ENCODE assay signal across 6 cellular contexts in genomic region chr17:48541036-48541573, GRCh38. TPM values are rescaled to one million over a fixed set of nuclear protein-coding genes. Genes with fewer than 3 reads are reported as not detected.
DNase-seq lines count a peak whose midpoint lies in the region; ATAC-seq, FAIRE-seq and TF ChIP-seq lines count a peak whose summit lies in the region.

No MANE protein-coding gene starts in this region.

- H3K27ac ChIP-seq in fibroblast of lung (ENCODE audit: insufficient read depth, low read length) (peak overlapping the region; percentile 97), small intestine (ENCODE audit: low read depth in 1 of 2, low read length in 1 of 2) (peak overlapping the region; percentile 83 to 85)

- FAIRE-seq in small intestine (lab: Jason Lieb, UNC) = no peak

- no peak overlapping the region for H2AFZ ChIP-seq in fibroblast of lung (ENCODE audit: low read length)

- TF ChIP-seq CTCF in fibroblast of lung (conservative IDR thresholded peaks at IDR 0.05 in 1 of 2, IDR thresholded peaks at IDR 0.05 in 1 of 2; ENCODE audit: low read depth in 1 of 2, low read length in 2 of 2) = no peak

- H3K79me2 ChIP-seq in fibroblast of lung (ENCODE audit: control insufficient read depth, insufficient read depth, low read length) = peaks cover 62% of the 10 kb centered on the region

- H3K4me3 Mint-ChIP-seq in T-helper 17 cell = peak overlapping the region; percentile 96

- peaks cover 18% of the 10 kb centered on the region for H3K27me3 Mint-ChIP-seq in T-helper 17 cell

- H3K36me3 Mint-ChIP-seq in T-helper 17 cell (ENCODE audit: low read depth) = peaks cover 10% of the 10 kb centered on the region

- H3K9ac ChIP-seq in fibroblast of lung (ENCODE audit: insufficient read depth, low read length) = peak overlapping the region; percentile 90

- DNase-seq in T-helper 17 cell (no peak), fibroblast of lung (ENCODE audit: low read depth in 2 of 2) (peak in 1 of 2 donors; percentile 60), small intestine (no peak), C1 segment of cervical spinal cord (lab: John Stamatoyannopoulos, UW) (no peak)

- H3K4me1 Mint-ChIP-seq in T-helper 17 cell = peaks cover 34% of the 10 kb centered on the region

- H3K27ac Mint-ChIP-seq in T-helper 17 cell = peak overlapping the region; percentile 98

- H3K4me2 ChIP-seq in fibroblast of lung (ENCODE audit: extremely low read depth, insufficient read depth, low read length) = peak overlapping the region; percentile 82

- no peaks in the 10 kb centered on the region for H4K20me1 ChIP-seq in fibroblast of lung (ENCODE audit: control insufficient read depth, extremely low read depth, insufficient read depth, low read length)

- H3K36me3 ChIP-seq in fibroblast of lung (ENCODE audit: control insufficient read depth, insufficient read depth, low read length) (peaks cover 8% of the 10 kb centered on the region), small intestine (ENCODE audit: control insufficient read depth in 2 of 2, insufficient read depth in 2 of 2, low read length in 2 of 2) (no peaks in the 10 kb centered on the region)

- no peaks in the 10 kb centered on the region for H3K9me3 ChIP-seq in T-helper 17 cell (ENCODE audit: control insufficient read depth, low read length, poor library complexity, severe bottlenecking)
- H3K9me3 ChIP-seq in fibroblast of lung (ENCODE audit: control insufficient read depth, insufficient read depth, low read depth, low read length) = no peaks in the 10 kb centered on the region
- H3K9me3 ChIP-seq in small intestine (ENCODE audit: control insufficient read depth, low read depth) = no peaks in the 10 kb centered on the region

- H3K4me3 ChIP-seq in fibroblast of lung (replicated peaks in 1 of 4; ENCODE audit: control extremely low read depth in 1 of 4, insufficient read depth in 1 of 4, low read depth in 3 of 4, low read length in 4 of 4) (peak overlapping the region; percentile 34 to 99 (median 90)), small intestine (ENCODE audit: low read depth in 1 of 2, low read length in 2 of 2) (peak overlapping the region; percentile 42 to 45)

- no peak for ATAC-seq in T-helper 17 cell
- no peak for ATAC-seq in GM19463 (IDR thresholded peaks at IDR 0.05; ENCODE audit: unreplicated experiment)
- no peak for ATAC-seq in esophagus mucosa

- 30 to 46% (median 37%) methylated on average over 12 of the region's 12 CpGs for WGBS in small intestine, 3 donors

- H3K27me3 ChIP-seq in fibroblast of lung (ENCODE audit: control insufficient read depth, insufficient read depth, low read length) (no peaks in the 10 kb centered on the region), small intestine (ENCODE audit: control insufficient read depth in 2 of 2, insufficient read depth in 2 of 2, low read length in 2 of 2) (no peaks in the 10 kb centered on the region)

- H3K4me1 ChIP-seq in fibroblast of lung (ENCODE audit: control insufficient read depth, extremely low read depth, insufficient read depth, low read length) = peaks cover 33% of the 10 kb centered on the region
- H3K4me1 ChIP-seq in small intestine (ENCODE audit: control insufficient read depth in 2 of 2, insufficient read depth in 1 of 2, low read depth in 1 of 2, low read length in 1 of 2) = no peaks in the 10 kb centered on the region

RNA-seq across cellular contexts. Expression of gene HOXB2, which starts 3.8 kb away (rescaled TPM):
- total RNA-seq in T-helper 17 cell = 10 to 100 TPM in 1 of 2 donors, 1 to 10 TPM in 1; 4.5 to 18.8 TPM
- total RNA-seq in fibroblast of lung = 9.2 and 12.2 TPM in 2 replicates
- polyA plus RNA-seq in fibroblast of lung = 12.3 and 15.9 TPM in 2 replicates
- polyA plus RNA-seq in fibroblast of lung (2012) = 18.2 and 25.8 TPM in 2 replicates
- 10.2 and 12.9 TPM in 2 replicates for polyA minus RNA-seq in fibroblast of lung (ENCODE audit: low replicate concordance)
- polyA plus RNA-seq in small intestine = 1 to 10 TPM in 2 of 3 donors, under 1 TPM in 1; 0.89 to 9.5 (median 5.1) TPM
- 14.1 TPM for total RNA-seq in esophagus mucosa

RNA-seq across cellular contexts. Expression of gene HOXB1, which starts 10.3 kb away (rescaled TPM):
- total RNA-seq in T-helper 17 cell (not detected), fibroblast of lung (not detected in 2 replicates), esophagus mucosa (0.24 TPM)
- polyA plus RNA-seq in fibroblast of lung (not detected in 2 replicates), small intestine (not detected)
- not detected in 2 replicates for polyA plus RNA-seq in fibroblast of lung (2012)
- polyA minus RNA-seq in fibroblast of lung (ENCODE audit: low replicate concordance) = not detected in 2 replicates

RNA-seq across cellular contexts. Expression of gene HOXB4, which starts 37.0 kb away (rescaled TPM):
- total RNA-seq in T-helper 17 cell (1 to 10 TPM in 1 of 2 donors, under 1 TPM in 1; 0.91 to 1.8 TPM), fibroblast of lung (6.2 and 8.9 TPM in 2 replicates), esophagus mucosa (2.4 TPM)
- polyA plus RNA-seq in fibroblast of lung (3.4 and 3.8 TPM in 2 replicates), small intestine (1 to 10 TPM in 1 of 3 donors, under 1 TPM in 1, not detected in 1; 0.27 to 3.1 TPM)
- 4.5 and 5.6 TPM in 2 replicates for polyA plus RNA-seq in fibroblast of lung (2012)
- 3.8 and 5.0 TPM in 2 replicates for polyA minus RNA-seq in fibroblast of lung (ENCODE audit: low replicate concordance)

RNA-seq across cellular contexts. Expression of gene HOXB3, which starts 48.9 kb away (rescaled TPM):
- total RNA-seq in T-helper 17 cell (1 to 10 TPM; 1.7 to 4.6 TPM), fibroblast of lung (15.7 and 28.6 TPM in 2 replicates), esophagus mucosa (6.0 TPM)
- polyA plus RNA-seq in fibroblast of lung (15.7 and 19.5 TPM in 2 replicates), small intestine (1 to 10 TPM in 2 of 3 donors, not detected in 1; 1.4 to 5.7 TPM)
- polyA plus RNA-seq in fibroblast of lung (2012) = 20.9 and 25.3 TPM in 2 replicates
- polyA minus RNA-seq in fibroblast of lung (ENCODE audit: low replicate concordance) = 3.5 and 4.9 TPM in 2 replicates

RNA-seq across cellular contexts. Expression of gene HOXB5, which starts 52.5 kb away (rescaled TPM):
- not detected for total RNA-seq in T-helper 17 cell
- total RNA-seq in fibroblast of lung = 1.0 and 2.1 TPM in 2 replicates
- 9.4 and 17.2 TPM in 2 replicates for polyA plus RNA-seq in fibroblast of lung
- 24.6 and 41.8 TPM in 2 replicates for polyA plus RNA-seq in fibroblast of lung (2012)
- 3.8 and 5.5 TPM in 2 replicates for polyA minus RNA-seq in fibroblast of lung (ENCODE audit: low replicate concordance)
- polyA plus RNA-seq in small intestine = 1 to 10 TPM in 1 of 3 donors, not detected in 2; 5.8 TPM
- total RNA-seq in esophagus mucosa = 0.16 TPM
